ENCODE assay signal across 11 cellular contexts in genomic region chr5:41871866-41872265, GRCh38. TPM values are rescaled to one million over a fixed set of nuclear protein-coding genes. Genes with fewer than 3 reads are reported as not detected.
DNase-seq lines count a peak whose midpoint lies in the region; FAIRE-seq and TF ChIP-seq lines count a peak whose summit lies in the region.
"Had no signal": no experiment of that assay in that cellular context is flagged by ENCODE, and none has a peak within 500 bp of the region (broad histone marks: within the 10 kb centered on the region; RNA-seq: fewer than 3 reads in every experiment).

No MANE protein-coding gene starts in this region.

- no peak overlapping the region for H3K4me2 ChIP-seq in astrocyte (ENCODE audit: low read length)

- H3K36me3 ChIP-seq in astrocyte (ENCODE audit: insufficient read depth, low read length), result no peaks in the 10 kb centered on the region
- H3K36me3 ChIP-seq in thyroid gland, result no peaks in the 10 kb centered on the region

- H3K4me3 Mint-ChIP-seq in astrocyte (ENCODE audit: unreplicated experiment), result no peak overlapping the region
- H3K4me3 Mint-ChIP-seq in activated T-helper 1 cell treated with anti-CD3 and anti-CD28 coated beads, Interleukin-12 subunit alpha, Interleukin-12 subunit beta, Interleukin-2, Interleukin-4 antibody, amounts not matched to agents 30 ng/mL and 10 ng/mL and 1 ng/mL, durations not matched to agents 14 hours and 24 hours and 36 hours, result no peak overlapping the region

- no peaks in the 10 kb centered on the region for H3K4me1 Mint-ChIP-seq in astrocyte (ENCODE audit: low read depth, unreplicated experiment)
- peaks cover 44% of the 10 kb centered on the region for H3K4me1 Mint-ChIP-seq in activated T-helper 1 cell treated with anti-CD3 and anti-CD28 coated beads, Interleukin-12 subunit alpha, Interleukin-12 subunit beta, Interleukin-2, Interleukin-4 antibody, amounts not matched to agents 30 ng/mL and 10 ng/mL and 1 ng/mL, durations not matched to agents 14 hours and 24 hours and 36 hours (ENCODE audit: low read depth)

- H3K27ac Mint-ChIP-seq in astrocyte (ENCODE audit: unreplicated experiment), result no peak overlapping the region
- no peak overlapping the region for H3K27ac Mint-ChIP-seq in activated T-helper 1 cell treated with anti-CD3 and anti-CD28 coated beads, Interleukin-12 subunit alpha, Interleukin-12 subunit beta, Interleukin-2, Interleukin-4 antibody, amounts not matched to agents 30 ng/mL and 10 ng/mL and 1 ng/mL, durations not matched to agents 14 hours and 24 hours and 36 hours

- no peak for FAIRE-seq in astrocyte (lab: Jason Lieb, UNC)
- FAIRE-seq: islet of Langerhans had no signal

- no peaks in the 10 kb centered on the region for H3K36me3 Mint-ChIP-seq in astrocyte (ENCODE audit: low read depth, unreplicated experiment)
- H3K36me3 Mint-ChIP-seq in activated T-helper 1 cell treated with anti-CD3 and anti-CD28 coated beads, Interleukin-12 subunit alpha, Interleukin-12 subunit beta, Interleukin-2, Interleukin-4 antibody, amounts not matched to agents 30 ng/mL and 10 ng/mL and 1 ng/mL, durations not matched to agents 14 hours and 24 hours and 36 hours (ENCODE audit: low read depth), result peaks cover 6% of the 10 kb centered on the region

- H3K27me3 ChIP-seq in astrocyte (ENCODE audit: insufficient read depth, low read length) (no peaks in the 10 kb centered on the region), thyroid gland (no peaks in the 10 kb centered on the region)

- TF ChIP-seq POLR2A in thyroid gland (IDR thresholded peaks at IDR 0.05), result no peak

- H3K27me3 Mint-ChIP-seq in astrocyte (ENCODE audit: low read depth, unreplicated experiment), result no peaks in the 10 kb centered on the region
- no peaks in the 10 kb centered on the region for H3K27me3 Mint-ChIP-seq in activated T-helper 1 cell treated with anti-CD3 and anti-CD28 coated beads, Interleukin-12 subunit alpha, Interleukin-12 subunit beta, Interleukin-2, Interleukin-4 antibody, amounts not matched to agents 30 ng/mL and 10 ng/mL and 1 ng/mL, durations not matched to agents 14 hours and 24 hours and 36 hours (ENCODE audit: insufficient read depth)

- 15 to 16% methylated on average over 2 of the region's 2 CpGs for WGBS in thyroid gland, 2 donors

- H4K20me1 ChIP-seq in astrocyte (ENCODE audit: insufficient read depth, low read length), result peaks cover 7% of the 10 kb centered on the region

- TF ChIP-seq CTCF in astrocyte (IDR thresholded peaks at IDR 0.05; ENCODE audit: insufficient read depth, low read depth, low read length) (no peak), thyroid gland (IDR thresholded peaks at IDR 0.05) (no peak)

- peaks cover 17% of the 10 kb centered on the region for H3K4me1 ChIP-seq in astrocyte (ENCODE audit: insufficient read depth, low read length)
- H3K4me1 ChIP-seq in thyroid gland, result peaks cover 16 to 28% of the 10 kb centered on the region in 2 donors

- peaks cover 18% of the 10 kb centered on the region for H3K79me2 ChIP-seq in astrocyte (ENCODE audit: insufficient read depth, low read length)

- no peak overlapping the region for H2AFZ ChIP-seq in astrocyte (ENCODE audit: low read depth, low read length)

- H3K9me3 Mint-ChIP-seq in astrocyte (ENCODE audit: unreplicated experiment), result no peaks in the 10 kb centered on the region
- no peaks in the 10 kb centered on the region for H3K9me3 Mint-ChIP-seq in activated T-helper 1 cell treated with anti-CD3 and anti-CD28 coated beads, Interleukin-12 subunit alpha, Interleukin-12 subunit beta, Interleukin-2, Interleukin-4 antibody, amounts not matched to agents 30 ng/mL and 10 ng/mL and 1 ng/mL, durations not matched to agents 14 hours and 24 hours and 36 hours

- no peak overlapping the region for H3K9ac ChIP-seq in astrocyte (ENCODE audit: low read length)

- DNase-seq in DMS 273 (lab: John Stamatoyannopoulos, UW; ENCODE audit: unreplicated experiment) (peak; percentile 7), DMS 273 treated with DMSO at 0.1 percent for 48 hours (lab: John Stamatoyannopoulos, UW) (no peak), astrocyte (ENCODE audit: low read depth) (peak; percentile 77), glomerular visceral epithelial cell (ENCODE audit: extremely low spot score) (peak; percentile 28), thyroid gland (peak; percentile 77 to 82), NCI-H345 treated with DMSO at 0.1 percent for 48 hours (lab: John Stamatoyannopoulos, UW; ENCODE audit: unreplicated experiment) (no peak)
- DNase-seq in stimulated activated CD4-positive, alpha-beta T cell treated with anti-CD3 and anti-CD28 coated beads, Interleukin-1b, Interleukin-23, amount 100 ng/mL, for 48 hours, result no peak
- DNase-seq in activated T-helper 1 cell treated with anti-CD3 and anti-CD28 coated beads, Interleukin-12 subunit alpha, Interleukin-12 subunit beta, Interleukin-2, Interleukin-4 antibody, amounts not matched to agents 30 ng/mL and 10 ng/mL and 1 ng/mL, durations not matched to agents 14 hours and 24 hours and 36 hours (ENCODE audit: low spot score), result no peak
- DNase-seq: NCI-H1048 had no signal

- H3K4me3 ChIP-seq in astrocyte (ENCODE audit: insufficient read depth, low read depth, low read length) (no peak overlapping the region), thyroid gland (replicated peaks in 1 of 3) (no peak overlapping the region)

- H3K27ac ChIP-seq in astrocyte (ENCODE audit: low read depth, low read length), result no peak overlapping the region
- H3K27ac ChIP-seq in thyroid gland, result peak overlapping the region; percentile 3 to 92 (median 55)
- H3K27ac ChIP-seq: 22Rv1 had no signal

- intact Hi-C loops in thyroid gland (cut with DNase I), result no loop called here
- intact Hi-C loops in activated T-helper 1 cell treated with anti-CD3 and anti-CD28 coated beads, Interleukin-12 subunit alpha, Interleukin-12 subunit beta, Interleukin-2, Interleukin-4 antibody, amounts not matched to agents 30 ng/mL and 10 ng/mL and 1 ng/mL, durations not matched to agents 14 hours and 24 hours and 36 hours (cut with micrococcal nuclease), result loop anchor here (10.0 kb wide), 3 partner anchors 1037 to 1443 kb away; partner anchors contain the start of genes HMGCS1 and RPL37

- H3K9me3 ChIP-seq in astrocyte (ENCODE audit: insufficient read depth, low read depth, low read length) (no peaks in the 10 kb centered on the region), thyroid gland (no peaks in the 10 kb centered on the region)

RNA-seq across cellular contexts. Expression of gene OXCT1, which starts 1.6 kb away (rescaled TPM):
- total RNA-seq in astrocyte (24.9 and 25.7 TPM in 2 replicates), thyroid gland (100 to 1,000 TPM in 1 of 4 donors, 10 to 100 TPM in 3; 19.5 to 335 (median 25.1) TPM)
- total RNA-seq in activated T-helper 1 cell treated with anti-CD3 and anti-CD28 coated beads, Interleukin-12 subunit alpha, Interleukin-12 subunit beta, Interleukin-2, Interleukin-4 antibody, amounts not matched to agents 30 ng/mL and 10 ng/mL and 1 ng/mL, durations not matched to agents 14 hours and 24 hours and 36 hours, result 84.4 and 85.1 TPM in 2 replicates

RNA-seq across cellular contexts. Expression of gene RIMOC1, which starts 32.3 kb away (rescaled TPM):
- total RNA-seq in astrocyte, result 31.8 and 36.3 TPM in 2 replicates
- total RNA-seq in thyroid gland, result 10 to 100 TPM; 20.1 to 27.9 (median 24.6) TPM
- 28.0 and 29.0 TPM in 2 replicates for total RNA-seq in activated T-helper 1 cell treated with anti-CD3 and anti-CD28 coated beads, Interleukin-12 subunit alpha, Interleukin-12 subunit beta, Interleukin-2, Interleukin-4 antibody, amounts not matched to agents 30 ng/mL and 10 ng/mL and 1 ng/mL, durations not matched to agents 14 hours and 24 hours and 36 hours

RNA-seq across cellular contexts. Expression of gene FBXO4, which starts 53.2 kb away (rescaled TPM):
- 2.0 and 2.5 TPM in 2 replicates for total RNA-seq in astrocyte
- 10 to 100 TPM; 22.0 to 26.5 (median 23.4) TPM for total RNA-seq in thyroid gland
- total RNA-seq in activated T-helper 1 cell treated with anti-CD3 and anti-CD28 coated beads, Interleukin-12 subunit alpha, Interleukin-12 subunit beta, Interleukin-2, Interleukin-4 antibody, amounts not matched to agents 30 ng/mL and 10 ng/mL and 1 ng/mL, durations not matched to agents 14 hours and 24 hours and 36 hours, result 14.1 and 17.8 TPM in 2 replicates

Comparison
In these comparisons a context has a peak if more than half of its experiments do, and no peak if none do; other contexts are left out.
1. DNase-seq: peak in DMS 273 (single experiment), astrocyte (single experiment), glomerular visceral epithelial cell (single experiment) and thyroid gland (2 of 2); none in DMS 273 treated with DMSO at 0.1 percent for 48 hours (single experiment), NCI-H345 treated with DMSO at 0.1 percent for 48 hours (single experiment), stimulated activated CD4-positive, alpha-beta T cell treated with anti-CD3 and anti-CD28 coated beads, Interleukin-1b, Interleukin-23, amount 100 ng/mL, for 48 hours (single experiment) and activated T-helper 1 cell treated with anti-CD3 and anti-CD28 coated beads, Interleukin-12 subunit alpha, Interleukin-12 subunit beta, Interleukin-2, Interleukin-4 antibody, amounts not matched to agents 30 ng/mL and 10 ng/mL and 1 ng/mL, durations not matched to agents 14 hours and 24 hours and 36 hours (single experiment).